25 cellular contexts compared by ENCODE assay signal in genomic region chr11:45621541-45621940, GRCh38. TPM values are rescaled to one million over a fixed set of nuclear protein-coding genes. Genes with fewer than 3 reads are reported as not detected.
"Had no signal": no experiment of that assay in that cellular context is flagged by ENCODE, and none has a peak within 500 bp of the region (broad histone marks: within the 10 kb centered on the region; RNA-seq: fewer than 3 reads in every experiment).

No MANE protein-coding gene starts in this region.

- H3K9me3 Mint-ChIP-seq: natural killer cell, type B pancreatic cell had no signal

- H3K36me3 ChIP-seq: gastroesophageal sphincter, heart left ventricle, neutrophil, right lobe of liver, suprapubic skin had no signal

- H3K9me3 ChIP-seq: right lobe of liver had no signal

- H3K36me3 Mint-ChIP-seq: natural killer cell, type B pancreatic cell had no signal

- H3K4me3 Mint-ChIP-seq: effector memory CD8-positive, alpha-beta T cell; memory B cell; natural killer cell; stimulated activated naive CD8-positive, alpha-beta T cell treated with anti-CD3 and anti-CD28 coated beads, Interleukin-15, amount 100 ng/mL, for 72 hours; type B pancreatic cell had no signal

- DNase-seq: cortex of kidney; effector memory CD8-positive, alpha-beta T cell; foreskin fibroblast; heart left ventricle; kidney; natural killer cell; right lobe of liver; stimulated activated CD4-positive, alpha-beta T cell treated with anti-CD3 and anti-CD28 coated beads, Interleukin-12 subunit alpha, Interleukin-12 subunit beta, amount 100 ng/mL, for 4 hours; stimulated activated CD4-positive, alpha-beta T cell treated with anti-CD3 and anti-CD28 coated beads, Interleukin-1b, Interleukin-23, amount 100 ng/mL, for 48 hours; stimulated activated CD4-positive, alpha-beta T cell treated with anti-CD3 and anti-CD28 coated beads, Interleukin-4, amount 100 ng/mL, for 1 hour; stimulated activated CD8-positive, alpha-beta memory T cell treated with anti-CD3 and anti-CD28 coated beads, Interleukin-4, amount 100 ng/mL, for 48 hours; stimulated activated naive CD4-positive, alpha-beta T cell; stimulated activated naive CD8-positive, alpha-beta T cell treated with anti-CD3 and anti-CD28 coated beads, Interleukin-15, amount 100 ng/mL, for 72 hours had no signal

- H3K27ac Mint-ChIP-seq: effector memory CD8-positive, alpha-beta T cell; memory B cell; natural killer cell; progenitor cell of endocrine pancreas; stimulated activated naive CD8-positive, alpha-beta T cell treated with anti-CD3 and anti-CD28 coated beads, Interleukin-15, amount 100 ng/mL, for 72 hours; type B pancreatic cell had no signal

- H2AFZ ChIP-seq: hepatocyte, parathyroid adenoma had no signal

- H3K4me3 ChIP-seq: gastroesophageal sphincter, heart left ventricle, hepatocyte, lung, right lobe of liver, smooth muscle cell, suprapubic skin had no signal

- H3K4me1 Mint-ChIP-seq: memory B cell; natural killer cell; stimulated activated naive CD8-positive, alpha-beta T cell treated with anti-CD3 and anti-CD28 coated beads, Interleukin-15, amount 100 ng/mL, for 72 hours had no signal

- H3K27me3 ChIP-seq: right lobe of liver had no signal

- H3K4me2 ChIP-seq: hepatocyte, smooth muscle cell had no signal

- H3K9ac ChIP-seq: parathyroid adenoma had no signal

- ATAC-seq: effector memory CD8-positive, alpha-beta T cell; gastroesophageal sphincter; heart left ventricle; left lobe of liver; natural killer cell; right lobe of liver; stimulated activated naive CD8-positive, alpha-beta T cell treated with anti-CD3 and anti-CD28 coated beads, Interleukin-15, amount 100 ng/mL, for 72 hours had no signal

- H3K27ac ChIP-seq: gastroesophageal sphincter, heart left ventricle, hepatocyte, neutrophil, parathyroid adenoma, right lobe of liver, suprapubic skin had no signal

- H3K4me1 ChIP-seq: gastroesophageal sphincter, parathyroid adenoma, right lobe of liver, suprapubic skin had no signal

RNA-seq across cellular contexts. Expression of gene CHST1, which starts 43.9 kb away (rescaled TPM):
- total RNA-seq: mononuclear cell, natural killer cell had no signal
